11 cellular contexts compared by ENCODE assay signal in the genomic region with DNA sequence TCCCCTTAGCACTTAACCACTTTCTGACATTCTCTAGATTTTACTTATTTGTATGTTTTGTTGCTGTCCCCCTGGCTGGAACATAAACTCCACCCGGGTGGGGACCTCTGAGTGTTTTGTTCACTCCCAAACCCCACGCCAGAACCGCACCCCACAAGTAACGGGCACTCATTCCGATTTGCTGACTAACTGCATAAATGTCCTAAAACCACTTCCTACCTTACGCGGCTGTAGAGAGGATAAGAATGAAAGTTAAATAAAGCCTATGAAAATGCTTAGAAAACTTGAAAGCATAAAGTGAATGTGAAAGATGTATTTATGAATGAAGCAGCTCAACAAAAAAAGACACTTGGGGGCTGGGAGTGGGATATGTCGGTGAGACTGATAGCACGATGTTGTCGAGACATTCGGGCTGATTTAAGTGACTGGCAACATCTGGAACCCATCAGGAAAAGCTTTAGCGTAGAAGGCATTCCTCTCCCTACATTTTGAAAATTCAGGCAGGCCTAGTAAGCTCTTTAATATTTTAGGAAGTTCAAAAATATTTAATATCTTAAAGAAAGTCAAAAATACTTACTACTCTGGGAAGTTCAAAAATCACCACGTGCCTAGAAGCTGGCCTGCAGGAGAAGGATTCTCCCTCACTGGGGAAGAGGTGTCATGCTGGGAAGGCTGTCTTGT.
DNase-seq lines count a peak whose midpoint lies in the region; ATAC-seq and TF ChIP-seq lines count a peak whose summit lies in the region.
"Had no signal": no experiment of that assay in that cellular context is flagged by ENCODE, and none has a peak within 500 bp of the region (broad histone marks: within the 10 kb centered on the region; RNA-seq: fewer than 3 reads in every experiment).

No MANE protein-coding gene starts in this region.

- peaks cover 35% of the 10 kb centered on the region for H3K4me1 ChIP-seq in CD4-positive, CD25-positive, alpha-beta regulatory T cell (ENCODE audit: control insufficient read depth, insufficient read depth, low read length, poor library complexity, severe bottlenecking)
- H3K4me1 ChIP-seq in ascending aorta = peaks cover 18 to 34% of the 10 kb centered on the region in 2 donors

- no peak for TF ChIP-seq POLR2A in erythroblast (IDR thresholded peaks at IDR 0.05; ENCODE audit: low read length)

- H3K27me3 ChIP-seq in CD4-positive, CD25-positive, alpha-beta regulatory T cell (ENCODE audit: control insufficient read depth, insufficient read depth, low read length) = no peaks in the 10 kb centered on the region
- H3K27me3 ChIP-seq in MG63 (no peaks in the 10 kb centered on the region), ascending aorta (no peaks in the 10 kb centered on the region)
- H3K27me3 ChIP-seq: thyroid gland had no signal

- no peak for TF ChIP-seq CTCF in ascending aorta (IDR thresholded peaks at IDR 0.05)

- peaks cover 11 to 65% (median 38%) of the 10 kb centered on the region in 4 donors for H3K4me1 Mint-ChIP-seq in CD4-positive, CD25-positive, alpha-beta regulatory T cell
- peaks cover 23 to 63% (median 62%) of the 10 kb centered on the region in 3 donors for H3K4me1 Mint-ChIP-seq in naive B cell

- intact Hi-C loops in ascending aorta (cut with DNase I) = no loop called here

- peaks cover 3% of the 10 kb centered on the region for H3K36me3 Mint-ChIP-seq in CD4-positive, CD25-positive, alpha-beta regulatory T cell
- no peaks in the 10 kb centered on the region for H3K36me3 Mint-ChIP-seq in naive B cell

- H3K27me3 Mint-ChIP-seq in CD4-positive, CD25-positive, alpha-beta regulatory T cell = peaks cover 5% of the 10 kb centered on the region
- peaks cover 4 to 18% (median 15%) of the 10 kb centered on the region in 3 donors for H3K27me3 Mint-ChIP-seq in naive B cell

- H3K27ac Mint-ChIP-seq in CD4-positive, CD25-positive, alpha-beta regulatory T cell = peak overlapping the region; percentile 1 to 79 (median 78)
- peak overlapping the region in 3 of 6 donors; percentile 0 to 42 (median 29) for H3K27ac Mint-ChIP-seq in naive B cell

- ATAC-seq in CD4-positive, CD25-positive, alpha-beta regulatory T cell (ENCODE audit: low read depth in 2 of 2) = peak; percentile 29 to 40
- ATAC-seq in naive B cell (ENCODE audit: low read depth in 2 of 2) (no peak), HG02981 (IDR thresholded peaks at IDR 0.05; ENCODE audit: unreplicated experiment) (no peak)

- peak overlapping the region; percentile 1 to 76 (median 44) for H3K4me3 Mint-ChIP-seq in CD4-positive, CD25-positive, alpha-beta regulatory T cell
- H3K4me3 Mint-ChIP-seq in naive B cell = peak overlapping the region in 7 of 8 donors; percentile 34 to 78 (median 58)

- H3K9me3 ChIP-seq in CD4-positive, CD25-positive, alpha-beta regulatory T cell (ENCODE audit: control insufficient read depth in 2 of 2, low read length in 2 of 2) = no peaks in the 10 kb centered on the region
- peaks cover 4% of the 10 kb centered on the region; the same call in 1 of the 2 replicates for H3K9me3 ChIP-seq in MG63
- no peaks in the 10 kb centered on the region for H3K9me3 ChIP-seq in ascending aorta
- H3K9me3 ChIP-seq: thyroid gland had no signal

- H3K4me3 ChIP-seq in CD4-positive, CD25-positive, alpha-beta regulatory T cell (ENCODE audit: low read depth, low read length) = peak overlapping the region; percentile 66
- H3K4me3 ChIP-seq in MG63 = no peak overlapping the region
- peak overlapping the region in 1 of 2 donors; percentile 45 for H3K4me3 ChIP-seq in ascending aorta
- H3K4me3 ChIP-seq: skin epidermis, thyroid gland had no signal

- no peaks in the 10 kb centered on the region for H3K36me3 ChIP-seq in CD4-positive, CD25-positive, alpha-beta regulatory T cell (ENCODE audit: control insufficient read depth, insufficient read depth, low read length)
- no peaks in the 10 kb centered on the region for H3K36me3 ChIP-seq in MG63
- H3K36me3 ChIP-seq in ascending aorta = no peaks in the 10 kb centered on the region
- H3K36me3 ChIP-seq: thyroid gland had no signal

- no peaks in the 10 kb centered on the region for H3K9me3 Mint-ChIP-seq in CD4-positive, CD25-positive, alpha-beta regulatory T cell
- H3K9me3 Mint-ChIP-seq in naive B cell = no peaks in the 10 kb centered on the region
- H3K9me3 Mint-ChIP-seq: IgD-negative memory B cell had no signal

- H3K27ac ChIP-seq in CD4-positive, CD25-positive, alpha-beta regulatory T cell (ENCODE audit: insufficient read depth, low read length, poor library complexity, severe bottlenecking) = no peak overlapping the region
- H3K27ac ChIP-seq in ascending aorta = peak overlapping the region; percentile 43 to 59
- H3K27ac ChIP-seq: thyroid gland had no signal

- DNase-seq in CD4-positive, CD25-positive, alpha-beta regulatory T cell = peak in 1 of 3 donors; percentile 68
- peak; percentile 53 for DNase-seq in MG63
- no peak for DNase-seq in ascending aorta (ENCODE audit: low spot score in 2 of 2)
- DNase-seq in naive B cell = no peak
- no peak for DNase-seq in OCI-M1 (lab: John Stamatoyannopoulos, UW)
- no peak for DNase-seq in erythroblast (lab: John Stamatoyannopoulos, UW)
- DNase-seq in NCI-H2107 (lab: John Stamatoyannopoulos, UW) = no peak
- DNase-seq: thyroid gland had no signal

Comparison
In these comparisons a context has a peak if more than half of its experiments do, and no peak if none do; other contexts are left out.
1. ATAC-seq: peak in CD4-positive, CD25-positive, alpha-beta regulatory T cell (2 of 2); none in naive B cell (0 of 2) and HG02981 (single experiment).